ENCODE assay signal across 27 cellular contexts in genomic region chr17:45324336-45324735, GRCh38.
"Had no signal": no experiment of that assay in that cellular context is flagged by ENCODE, and none has a peak within 500 bp of the region (broad histone marks: within the 10 kb centered on the region; RNA-seq: fewer than 3 reads in every experiment).

No MANE protein-coding gene starts in this region.

- H3K27ac ChIP-seq: body of pancreas, coronary artery, right lobe of liver, testis, transverse colon, WERI-Rb-1 had no signal

- H3K4me3 ChIP-seq: body of pancreas, coronary artery, right lobe of liver, testis, transverse colon had no signal

- H3K9me3 ChIP-seq: body of pancreas, right lobe of liver, testis, transverse colon had no signal

- H3K36me3 ChIP-seq: right lobe of liver, transverse colon, WERI-Rb-1 had no signal

- H3K27me3 Mint-ChIP-seq: activated CD4-positive, alpha-beta memory T cell treated with anti-CD3 and anti-CD28 coated beads for 36 hours; effector memory CD8-positive, alpha-beta T cell; naive thymus-derived CD8-positive, alpha-beta T cell had no signal

- H3K36me3 Mint-ChIP-seq: activated CD4-positive, alpha-beta memory T cell treated with anti-CD3 and anti-CD28 coated beads for 36 hours; activated naive CD4-positive, alpha-beta T cell treated with anti-CD3 and anti-CD28 coated beads, Interleukin-2, amount 10 ng/mL, durations not matched to agents 7 days and 5 days; memory B cell; naive thymus-derived CD8-positive, alpha-beta T cell had no signal

- H3K4me3 Mint-ChIP-seq: activated CD4-positive, alpha-beta memory T cell treated with anti-CD3 and anti-CD28 coated beads for 36 hours; activated CD4-positive, alpha-beta T cell treated with anti-CD3 and anti-CD28 coated beads, Interleukin-2, amount 10 ng/mL, durations not matched to agents 24 days and 14 days; activated naive CD4-positive, alpha-beta T cell treated with anti-CD3 and anti-CD28 coated beads, Interleukin-2, amount 10 ng/mL, durations not matched to agents 7 days and 5 days; activated T-helper 1 cell treated with anti-CD3 and anti-CD28 coated beads, Interleukin-12 subunit alpha, Interleukin-12 subunit beta, Interleukin-2, Interleukin-4 antibody, amounts not matched to agents 30 ng/mL and 10 ng/mL and 1 ng/mL, durations not matched to agents 14 hours and 24 hours and 36 hours; effector memory CD8-positive, alpha-beta T cell; memory B cell; naive thymus-derived CD8-positive, alpha-beta T cell; T-helper 1 cell treated with Interleukin-12 subunit alpha and Interleukin-12 subunit beta and Interleukin-4 antibody, amounts not matched to agents 30 μg/mL and 1 μg/mL, for 36 hours had no signal

- H3K27ac Mint-ChIP-seq: activated CD4-positive, alpha-beta memory T cell treated with anti-CD3 and anti-CD28 coated beads for 36 hours; activated CD4-positive, alpha-beta T cell treated with anti-CD3 and anti-CD28 coated beads, Interleukin-2, amount 10 ng/mL, durations not matched to agents 24 days and 14 days; activated naive CD4-positive, alpha-beta T cell treated with anti-CD3 and anti-CD28 coated beads, Interleukin-2, amount 10 ng/mL, durations not matched to agents 7 days and 5 days; activated T-helper 1 cell treated with anti-CD3 and anti-CD28 coated beads, Interleukin-12 subunit alpha, Interleukin-12 subunit beta, Interleukin-2, Interleukin-4 antibody, amounts not matched to agents 30 ng/mL and 10 ng/mL and 1 ng/mL, durations not matched to agents 14 hours and 24 hours and 36 hours; memory B cell; T-helper 1 cell treated with Interleukin-12 subunit alpha and Interleukin-12 subunit beta and Interleukin-4 antibody, amounts not matched to agents 30 μg/mL and 1 μg/mL, for 36 hours had no signal

- ATAC-seq: body of pancreas; effector memory CD8-positive, alpha-beta T cell; left colon; naive thymus-derived CD8-positive, alpha-beta T cell; right lobe of liver had no signal

- H3K9me3 Mint-ChIP-seq: activated CD4-positive, alpha-beta memory T cell treated with anti-CD3 and anti-CD28 coated beads for 36 hours; activated CD4-positive, alpha-beta T cell treated with anti-CD3 and anti-CD28 coated beads, Interleukin-2, amount 10 ng/mL, durations not matched to agents 24 days and 14 days; activated naive CD4-positive, alpha-beta T cell treated with anti-CD3 and anti-CD28 coated beads, Interleukin-2, amount 10 ng/mL, durations not matched to agents 7 days and 5 days; activated T-helper 1 cell treated with anti-CD3 and anti-CD28 coated beads, Interleukin-12 subunit alpha, Interleukin-12 subunit beta, Interleukin-2, Interleukin-4 antibody, amounts not matched to agents 30 ng/mL and 10 ng/mL and 1 ng/mL, durations not matched to agents 14 hours and 24 hours and 36 hours; effector memory CD8-positive, alpha-beta T cell; memory B cell; naive thymus-derived CD8-positive, alpha-beta T cell; T-helper 1 cell treated with Interleukin-12 subunit alpha and Interleukin-12 subunit beta and Interleukin-4 antibody, amounts not matched to agents 30 μg/mL and 1 μg/mL, for 36 hours had no signal

- DNase-seq: activated CD4-positive, alpha-beta memory T cell treated with anti-CD3 and anti-CD28 coated beads for 36 hours; activated CD4-positive, alpha-beta T cell treated with anti-CD3 and anti-CD28 coated beads, Interleukin-2, amount 10 ng/mL, durations not matched to agents 24 days and 14 days; activated CD4-positive, CD25-positive, alpha-beta regulatory T cell treated with anti-CD3 and anti-CD28 coated beads, Interleukin-2, amount 50 U/mL, for 72 hours; activated CD8-positive, alpha-beta memory T cell treated with anti-CD3 and anti-CD28 coated beads, Interleukin-2, amount 50 U/mL, for 4 hours; activated gamma-delta T cell; activated naive CD4-positive, alpha-beta T cell treated with anti-CD3 and anti-CD28 coated beads, Interleukin-2, amount 10 ng/mL, durations not matched to agents 7 days and 5 days; activated T-cell treated with anti-CD3 and anti-CD28 coated beads, Interleukin-2, amount 50 U/mL, for 1 hour; anterior cingulate cortex; body of pancreas; effector memory CD8-positive, alpha-beta T cell; head of caudate nucleus; hippocampal formation; left colon; naive thymus-derived CD8-positive, alpha-beta T cell; right lobe of liver; stimulated activated CD4-positive, alpha-beta T cell treated with anti-CD3 and anti-CD28 coated beads, Interleukin-4, amount 100 ng/mL, for 4 hours; stimulated activated CD8-positive, alpha-beta memory T cell treated with anti-CD3 and anti-CD28 coated beads, Interleukin-4, amount 100 ng/mL, for 48 hours; stimulated activated naive CD4-positive, alpha-beta T cell treated with Interleukin-2 at 50 U/mL for 16 hours; SW 1271; T-helper 9 cell; testis; transverse colon; WERI-Rb-1 had no signal

- H3K27me3 ChIP-seq: body of pancreas, right lobe of liver, testis, transverse colon had no signal

- H3K4me1 ChIP-seq: right lobe of liver had no signal
